In the genomic region with DNA sequence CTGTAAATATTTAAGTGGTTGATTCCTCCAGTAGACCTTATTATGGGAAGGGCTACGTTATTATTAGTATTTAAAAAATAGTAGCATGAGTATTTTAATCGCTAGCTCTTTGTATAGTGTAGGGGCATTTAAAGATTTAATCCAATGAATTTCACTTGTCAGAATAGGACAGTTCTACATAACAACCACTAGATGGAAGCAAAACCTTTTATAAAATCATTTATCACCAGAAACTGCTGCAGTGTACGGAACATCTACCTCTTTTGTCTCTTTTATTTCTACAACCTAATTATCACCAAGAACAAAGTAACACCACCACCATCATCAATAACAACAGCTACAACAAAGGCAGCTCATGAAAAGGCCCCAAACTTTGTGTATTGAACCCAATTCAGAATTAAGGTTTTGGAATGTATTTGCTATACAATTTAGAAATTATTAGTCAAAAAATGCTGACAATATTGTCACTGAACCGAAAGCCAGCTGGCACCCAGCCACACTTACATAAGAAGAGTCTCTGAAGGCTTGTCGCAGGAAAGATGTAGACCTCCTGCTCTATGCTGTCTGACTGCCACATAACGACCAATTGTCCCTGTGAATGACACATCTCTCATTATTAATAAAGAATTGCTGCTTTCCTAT, we compare ENCODE assay signal across 8 cellular contexts.
DNase-seq lines count a peak whose midpoint lies in the region; ATAC-seq and TF ChIP-seq lines count a peak whose summit lies in the region.

No MANE protein-coding gene starts in this region.

- H3K4me3 ChIP-seq in esophagus muscularis mucosa (no peak overlapping the region), ovary (no peak overlapping the region)

- DNase-seq in AG20443 (ENCODE audit: low spot score) = peak; percentile 14
- peak; percentile 19 for DNase-seq in LoVo (ENCODE audit: low spot score)
- peak; percentile 41 for DNase-seq in RPMI7951 (ENCODE audit: low read depth)
- no peak for DNase-seq in esophagus muscularis mucosa (ENCODE audit: extremely low spot score)
- peak in 4 of 5 donors; percentile 15 to 47 (median 30) for DNase-seq in ovary
- no peak for DNase-seq in GM19238 (ENCODE audit: insufficient read length, low spot score)
- no peak for DNase-seq in ureter (ENCODE audit: low spot score)

- 12% methylated on average over 6 of the region's 6 CpGs for WGBS in esophagus muscularis mucosa
- 13 to 17% (median 15%) methylated on average over 6 of the region's 6 CpGs for WGBS in ovary, 3 donors

- peaks cover 4 to 19% (median 10%) of the 10 kb centered on the region in 4 donors for H3K4me1 ChIP-seq in esophagus muscularis mucosa
- H3K4me1 ChIP-seq in ovary (ENCODE audit: insufficient read depth) = no peaks in the 10 kb centered on the region

- intact Hi-C loops in esophagus muscularis mucosa (cut with DNase I) = loop anchor here (5.0 to 10.0 kb wide), 3 partner anchors 857 to 1220 kb away; no protein-coding TSS in a partner anchor
- intact Hi-C loops in ovary (cut with DNase I) = no loop called here

- ATAC-seq in GM18858 (IDR thresholded peaks at IDR 0.05; ENCODE audit: unreplicated experiment) = peak; percentile 51

- H3K27me3 ChIP-seq in esophagus muscularis mucosa (no peaks in the 10 kb centered on the region), ovary (no peaks in the 10 kb centered on the region)

- TF ChIP-seq EP300 in esophagus muscularis mucosa (IDR thresholded peaks at IDR 0.05) (no peak), ovary (IDR thresholded peaks at IDR 0.05) (no peak)

- H3K9me3 ChIP-seq in esophagus muscularis mucosa (no peaks in the 10 kb centered on the region), ovary (no peaks in the 10 kb centered on the region)

- TF ChIP-seq CTCF in esophagus muscularis mucosa (IDR thresholded peaks at IDR 0.05) = peak; percentile 54 to 73 (median 62)
- peak; percentile 10 to 23 (median 21) for TF ChIP-seq CTCF in ovary (IDR thresholded peaks at IDR 0.05)

- H3K36me3 ChIP-seq in esophagus muscularis mucosa = no peaks in the 10 kb centered on the region
- no peaks in the 10 kb centered on the region for H3K36me3 ChIP-seq in ovary

- H3K27ac ChIP-seq in esophagus muscularis mucosa (replicated peaks in 1 of 4) = no peak overlapping the region
- H3K27ac ChIP-seq in ovary = no peak overlapping the region

- no peak for TF ChIP-seq POLR2A in esophagus muscularis mucosa (IDR thresholded peaks at IDR 0.05; ENCODE audit: low read depth)
- no peak for TF ChIP-seq POLR2A in ovary (IDR thresholded peaks at IDR 0.05)

Comparison
In these comparisons a context has a peak if more than half of its experiments do, and no peak if none do; other contexts are left out.
1. DNase-seq: peak in AG20443 (single experiment), LoVo (single experiment), RPMI7951 (single experiment) and ovary (4 of 5); none in esophagus muscularis mucosa (single experiment), GM19238 (single experiment) and ureter (single experiment).